Comparison of ENCODE assay signal across 19 cellular contexts in the genomic region with DNA sequence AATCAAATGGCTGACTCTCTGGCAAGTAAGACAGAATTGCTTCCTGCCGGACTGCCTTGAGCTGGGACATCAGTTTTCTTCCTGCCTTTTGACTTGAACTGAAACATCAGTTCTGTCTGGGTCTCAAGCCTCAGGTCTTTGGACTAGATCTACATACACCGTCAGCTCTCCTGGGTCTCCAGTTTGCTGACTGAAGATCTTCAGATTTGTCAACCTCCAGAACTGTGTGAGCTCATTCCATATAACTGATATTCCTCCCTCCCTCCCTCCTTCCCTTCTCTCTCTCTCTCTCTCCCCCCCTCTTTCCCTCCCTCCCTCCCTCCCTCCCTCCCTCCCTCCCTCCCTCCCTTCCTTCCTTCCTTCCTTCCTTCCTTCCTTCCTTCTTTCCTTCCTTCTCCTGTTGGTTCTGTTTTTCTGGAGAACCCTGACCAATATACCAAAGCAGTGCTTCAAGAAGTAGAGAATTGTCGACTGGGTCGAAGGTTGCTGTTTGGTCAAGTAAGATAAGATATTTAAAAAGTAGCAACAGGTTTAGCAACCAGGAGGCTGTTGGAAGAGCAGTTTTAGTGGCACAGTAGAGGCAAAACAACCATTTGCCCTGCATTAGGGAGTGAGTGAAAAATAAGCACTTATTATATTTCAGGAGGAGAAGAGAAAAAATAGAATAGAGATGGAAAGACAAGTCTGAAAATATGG. TPM values are rescaled to one million over a fixed set of nuclear protein-coding genes. Genes with fewer than 3 reads are reported as not detected.
DNase-seq lines count a peak whose midpoint lies in the region; ATAC-seq, FAIRE-seq and TF ChIP-seq lines count a peak whose summit lies in the region.
"Had no signal": no experiment of that assay in that cellular context is flagged by ENCODE, and none has a peak within 500 bp of the region (broad histone marks: within the 10 kb centered on the region; RNA-seq: fewer than 3 reads in every experiment).

No MANE protein-coding gene starts in this region.

- no peaks in the 10 kb centered on the region for H3K36me3 ChIP-seq in Karpas-422 (ENCODE audit: insufficient read depth, low read length)
- H3K36me3 ChIP-seq in K562 (ENCODE audit: control insufficient read depth, insufficient read depth, low read length): no peaks in the 10 kb centered on the region
- no peaks in the 10 kb centered on the region for H3K36me3 ChIP-seq in testis (ENCODE audit: low read depth, missing control alignments)

- no peak overlapping the region for H2AFZ ChIP-seq in Karpas-422 (ENCODE audit: low read length)
- H2AFZ ChIP-seq in K562 (ENCODE audit: low read depth, low read length): no peak overlapping the region
- H2AFZ ChIP-seq: GM23248 had no signal

- H3K4me3 ChIP-seq in Karpas-422 (ENCODE audit: low read length): no peak overlapping the region
- no peak overlapping the region for H3K4me3 ChIP-seq in K562
- H3K4me3 ChIP-seq in testis: no peak overlapping the region
- H3K4me3 ChIP-seq: GM12878, GM23248 had no signal

- TF ChIP-seq EP300 in K562 (IDR thresholded peaks at IDR 0.05; ENCODE audit: low read length): peak; percentile 65

- POLR2A ChIA-PET in K562 (lab: Yijun Ruan, JAX): interaction anchor here (1.0 kb wide), 2 partner anchors 10 to 14 kb away, joined by 4 read pairs; no protein-coding TSS in a partner anchor

- TF ChIP-seq CTCF in K562 (IDR thresholded peaks at IDR 0.05 in 2 of 3, conservative IDR thresholded peaks at IDR 0.05 in 1 of 3; ENCODE audit: insufficient read depth in 2 of 3, low read depth in 1 of 3, low read length in 3 of 3) (no peak), testis (IDR thresholded peaks at IDR 0.05) (no peak)

- H3K79me2 ChIP-seq in Karpas-422 (ENCODE audit: low read length): no peaks in the 10 kb centered on the region
- H3K79me2 ChIP-seq in K562 (ENCODE audit: control insufficient read depth, insufficient read depth, low read length): no peaks in the 10 kb centered on the region

- no peaks in the 10 kb centered on the region for H3K4me1 Mint-ChIP-seq in IgD-negative memory B cell
- H3K4me1 Mint-ChIP-seq: CD4-positive, alpha-beta memory T cell had no signal

- no peaks in the 10 kb centered on the region for H3K36me3 Mint-ChIP-seq in IgD-negative memory B cell
- H3K36me3 Mint-ChIP-seq: CD4-positive, alpha-beta memory T cell had no signal

- peak; percentile 62 for FAIRE-seq in K562 (lab: Jason Lieb, UNC)
- FAIRE-seq: GM12878, GM19239, H1 had no signal

- H3K9ac ChIP-seq in Karpas-422 (ENCODE audit: low read length): no peak overlapping the region
- H3K9ac ChIP-seq in K562 (ENCODE audit: insufficient read depth in 1 of 2, low read depth in 2 of 2, low read length in 2 of 2): no peak overlapping the region
- H3K9ac ChIP-seq: GM23248 had no signal

- H3K27me3 ChIP-seq in Karpas-422 (ENCODE audit: low read length) (no peaks in the 10 kb centered on the region), K562 (ENCODE audit: control insufficient read depth in 2 of 2, insufficient read depth in 2 of 2, low read length in 2 of 2) (no peaks in the 10 kb centered on the region), testis (no peaks in the 10 kb centered on the region)

- H4K20me1 ChIP-seq in Karpas-422 (ENCODE audit: insufficient read depth, low read depth, low read length) (no peaks in the 10 kb centered on the region), K562 (replicated peaks; ENCODE audit: control insufficient read depth, insufficient read depth, low read length) (no peaks in the 10 kb centered on the region)

- DNase-seq in Karpas-422 (peak; percentile 24), K562 (ENCODE audit: extremely low read depth in 1 of 4, low spot score in 3 of 4) (peak in 2 of 4 experiments; percentile 47 to 86), testis (no peak), ecto neural progenitor cell (ENCODE audit: low spot score) (no peak), left cardiac atrium (no peak)
- DNase-seq: C1 segment of cervical spinal cord; Caco-2; CD4-positive, alpha-beta memory T cell; DMS153; DMS79; EL; GDM1; GM23248; H7; HCEC 1CT had no signal

- H3K4me2 ChIP-seq in Karpas-422 (ENCODE audit: low read depth, low read length, poor library complexity, severe bottlenecking) (no peak overlapping the region), K562 (ENCODE audit: insufficient read depth, low read length) (peak overlapping the region; percentile 23; the same call in 1 of the 2 replicates)

- H3K9me3 Mint-ChIP-seq in IgD-negative memory B cell: no peaks in the 10 kb centered on the region
- H3K9me3 Mint-ChIP-seq: CD4-positive, alpha-beta memory T cell had no signal

- no peaks in the 10 kb centered on the region for H3K27me3 Mint-ChIP-seq in IgD-negative memory B cell
- H3K27me3 Mint-ChIP-seq: CD4-positive, alpha-beta memory T cell had no signal

- no TSS peak for BruUV-seq in K562 (replicated peaks; lab: Mats Ljungman, UMichigan)

- intact Hi-C loops in K562 (cut with micrococcal nuclease) (loop anchor here (2.0 kb wide), 1 partner anchor 61 kb away; no protein-coding TSS in a partner anchor), testis (cut with DNase I; ENCODE audit: low total_unique reads) (loop anchor here (10.0 kb wide), 1 partner anchor 755 kb away; no protein-coding TSS in a partner anchor), left cardiac atrium (cut with DNase I) (no loop called here)

- ATAC-seq in K562 (peak; percentile 74), left cardiac atrium (no peak)
- ATAC-seq: GM12878 had no signal

- H3K4me3 Mint-ChIP-seq in IgD-negative memory B cell: no peak overlapping the region
- H3K4me3 Mint-ChIP-seq: CD4-positive, alpha-beta memory T cell had no signal

- peak overlapping the region in 2 of 3 donors; percentile 21 to 76 for H3K27ac Mint-ChIP-seq in IgD-negative memory B cell

- TF ChIP-seq POLR2A in K562 (conservative IDR thresholded peaks at IDR 0.05): no peak
- no peak for TF ChIP-seq POLR2A in testis (IDR thresholded peaks at IDR 0.05)

- no peaks in the 10 kb centered on the region for H3K4me1 ChIP-seq in Karpas-422 (ENCODE audit: low read length)
- peaks cover 21 to 30% of the 10 kb centered on the region in 2 experiments for H3K4me1 ChIP-seq in K562 (replicated peaks in 1 of 2; ENCODE audit: control insufficient read depth in 2 of 2, insufficient read depth in 2 of 2, low read length in 2 of 2)
- peaks cover 34% of the 10 kb centered on the region for H3K4me1 ChIP-seq in testis
- H3K4me1 ChIP-seq: Caco-2 had no signal

- H3K9me2 ChIP-seq in Karpas-422 (replicated peaks; ENCODE audit: insufficient read depth, low read length): no peaks in the 10 kb centered on the region

- H3K9me1 ChIP-seq in K562 (ENCODE audit: control insufficient read depth, insufficient read depth, low read length): no peaks in the 10 kb centered on the region

- CTCF ChIA-PET in K562 (lab: Yijun Ruan, JAX; ENCODE audit: low intra/inter-chr PET ratio): no interaction called here

- WGBS in K562 (ENCODE audit: insufficient coverage, low coverage, missing lambda C conversion rate): 8% methylated on average over 4 of the region's 4 CpGs
- WGBS in testis, 2 donors: 58 to 61% methylated on average over 4 of the region's 4 CpGs

- in situ Hi-C loops in K562 (cut with MboI): no loop called here

- H3K27ac ChIP-seq in Karpas-422 (ENCODE audit: low read length): no peak overlapping the region
- H3K27ac ChIP-seq in K562 (ENCODE audit: extremely low read depth, low read depth, low read length): no peak overlapping the region
- H3K27ac ChIP-seq in testis: peak overlapping the region; percentile 44 to 58
- H3K27ac ChIP-seq: GM23248 had no signal

- TF ChIP-seq RAD21 in K562 (CRISPR knock-in tag; conservative IDR thresholded peaks at IDR 0.05 in 1 of 2, IDR thresholded peaks at IDR 0.05 in 1 of 2): no peak

- H3K9me3 ChIP-seq in Karpas-422 (ENCODE audit: low read length): no peaks in the 10 kb centered on the region
- no peaks in the 10 kb centered on the region for H3K9me3 ChIP-seq in K562 (replicated peaks; ENCODE audit: control insufficient read depth, insufficient read depth, low read depth, low read length)
- no peaks in the 10 kb centered on the region for H3K9me3 ChIP-seq in testis
- H3K9me3 ChIP-seq: Caco-2 had no signal

RNA-seq across cellular contexts. Expression of gene CMTR1, which starts 33.1 kb away (rescaled TPM):
- polyA plus RNA-seq in IgD-negative memory B cell (27.5 TPM), K562 (2011; rRNA removed) (42.6 and 48.8 TPM in 2 replicates), K562 (2014; fragmentation: Illumina TruSeq; extraction: Trizol) (60.3 and 61.9 TPM in 2 replicates), K562 (2014; fragmentation: Nextera tagmentation; extraction: Ambion mirVana) (1 to 10 TPM; 2.9 to 5.5 TPM), K562 (2014; rRNA removed) (55.3 and 55.9 TPM in 2 replicates), testis (ENCODE audit: insufficient read depth, low read depth, low replicate concordance) (123 TPM)
- 28.7 and 40.0 TPM in 2 replicates for total RNA-seq in Karpas-422 (2014; rRNA removed; shearing (Covaris generic); ENCODE audit: low replicate concordance)
- 145 and 164 TPM in 2 replicates for total RNA-seq in K562 (2011; cell fraction: chromatin; rRNA removed; ENCODE audit: low replicate concordance)
- 88.0 and 89.7 TPM in 2 replicates for total RNA-seq in K562 (2011; cell fraction: nucleolus; rRNA removed)
- total RNA-seq in K562 (2011; cell fraction: nucleoplasm; rRNA removed): 125 and 166 TPM in 2 replicates
- total RNA-seq in K562 (2014; rRNA removed) (43.9 and 49.9 TPM in 2 replicates), K562 (2014; rRNA removed; fragmentation: Illumina TruSeq; extraction: Trizol) (49.5 and 50.9 TPM in 2 replicates), K562 (2015; rRNA removed; fragmentation: Illumina TruSeq; extraction: Trizol) (49.4 and 50.4 TPM in 2 replicates), K562 (2021) (57.7 and 63.5 TPM in 2 replicates), testis (100 to 1,000 TPM; 231 to 234 TPM), left cardiac atrium (10 to 100 TPM; 28.4 to 30.1 TPM)
- polyA plus RNA-seq in K562 (2011; cell fraction: cytosol; rRNA removed): 26.9 and 37.2 TPM in 2 replicates
- 178 and 187 TPM in 2 replicates for polyA plus RNA-seq in K562 (2011; cell fraction: nucleus; rRNA removed)
- 43.6 and 44.4 TPM in 2 replicates for polyA plus RNA-seq in K562 (2012)
- 32.4 and 38.8 TPM in 2 replicates for polyA minus RNA-seq in K562 (2011; rRNA and poly(A)+ RNA removed)
- 14.8 and 19.9 TPM in 2 replicates for polyA minus RNA-seq in K562 (2011; cell fraction: cytosol; rRNA and poly(A)+ RNA removed)
- polyA minus RNA-seq in K562 (2011; cell fraction: nucleus; rRNA and poly(A)+ RNA removed): 21.1 and 34.2 TPM in 2 replicates

RNA-seq across cellular contexts. Expression of gene RNF8, which starts 46.2 kb away (rescaled TPM):
- 15.4 TPM for polyA plus RNA-seq in IgD-negative memory B cell
- total RNA-seq in Karpas-422 (2014; rRNA removed; shearing (Covaris generic); ENCODE audit: low replicate concordance): 22.5 and 32.7 TPM in 2 replicates
- total RNA-seq in K562 (2011; cell fraction: chromatin; rRNA removed; ENCODE audit: low replicate concordance): 19.2 and 43.1 TPM in 2 replicates
- total RNA-seq in K562 (2011; cell fraction: nucleolus; rRNA removed): 12.0 and 14.1 TPM in 2 replicates
- total RNA-seq in K562 (2011; cell fraction: nucleoplasm; rRNA removed): 25.6 and 32.9 TPM in 2 replicates
- total RNA-seq in K562 (2014; rRNA removed): 37.3 and 37.5 TPM in 2 replicates
- 42.8 and 50.8 TPM in 2 replicates for total RNA-seq in K562 (2014; rRNA removed; fragmentation: Illumina TruSeq; extraction: Trizol)
- 38.6 and 45.5 TPM in 2 replicates for total RNA-seq in K562 (2015; rRNA removed; fragmentation: Illumina TruSeq; extraction: Trizol)
- total RNA-seq in K562 (2021): 28.5 and 30.0 TPM in 2 replicates
- 28.5 and 35.1 TPM in 2 replicates for polyA plus RNA-seq in K562 (2011; rRNA removed)
- polyA plus RNA-seq in K562 (2011; cell fraction: cytosol; rRNA removed): 10.9 and 16.7 TPM in 2 replicates
- 18.9 and 21.9 TPM in 2 replicates for polyA plus RNA-seq in K562 (2011; cell fraction: nucleus; rRNA removed)
- 19.3 and 25.3 TPM in 2 replicates for polyA plus RNA-seq in K562 (2012)
- polyA plus RNA-seq in K562 (2014; fragmentation: Illumina TruSeq; extraction: Trizol): 42.1 and 47.0 TPM in 2 replicates
- 10 to 100 TPM; 10.6 to 13.0 TPM for polyA plus RNA-seq in K562 (2014; fragmentation: Nextera tagmentation; extraction: Ambion mirVana)
- polyA plus RNA-seq in K562 (2014; rRNA removed): 36.6 and 40.6 TPM in 2 replicates
- 24.9 and 30.1 TPM in 2 replicates for polyA minus RNA-seq in K562 (2011; rRNA and poly(A)+ RNA removed)
- 9.1 and 14.6 TPM in 2 replicates for polyA minus RNA-seq in K562 (2011; cell fraction: cytosol; rRNA and poly(A)+ RNA removed)
- 14.9 and 28.0 TPM in 2 replicates for polyA minus RNA-seq in K562 (2011; cell fraction: nucleus; rRNA and poly(A)+ RNA removed)
- 10 to 100 TPM; 44.0 to 49.9 TPM for total RNA-seq in testis
- polyA plus RNA-seq in testis (ENCODE audit: insufficient read depth, low read depth, low replicate concordance): 49.4 TPM
- 10 to 100 TPM; 18.1 to 19.1 TPM for total RNA-seq in left cardiac atrium

Comparison
In these comparisons a context has a peak if more than half of its experiments do, and no peak if none do; other contexts are left out.
1. H3K27ac ChIP-seq: peak in testis (2 of 2); none in Karpas-422 (single experiment) and K562 (single experiment).
2. intact Hi-C loops: an anchor here in K562 (2.0 kb wide) and testis (10.0 kb wide); none called in left cardiac atrium.